Comparison of ENCODE assay signal across 25 cellular contexts in genomic region chr11:101083334-101083733, GRCh38. TPM values are rescaled to one million over a fixed set of nuclear protein-coding genes. Genes with fewer than 3 reads are reported as not detected.
"Had no signal": no experiment of that assay in that cellular context is flagged by ENCODE, and none has a peak within 500 bp of the region (broad histone marks: within the 10 kb centered on the region; RNA-seq: fewer than 3 reads in every experiment).

No MANE protein-coding gene starts in this region.

- H3K27me3 Mint-ChIP-seq: activated CD4-positive, alpha-beta memory T cell treated with anti-CD3 and anti-CD28 coated beads, Interleukin-2, amount 10 ng/mL, durations not matched to agents 7 days and 5 days; activated CD4-positive, alpha-beta T cell treated with anti-CD3 and anti-CD28 coated beads, Interleukin-2, amount 10 ng/mL, durations not matched to agents 7 days and 5 days; activated T-cell treated with anti-CD3 and anti-CD28 coated beads, Interleukin-2, amount 50 U/mL, for 24 hours; natural killer cell treated with Interleukin-12 subunit alpha and Interleukin-12 subunit beta and Interleukin-15 and Interleukin-18, amount 100 ng/mL, for 72 hours had no signal

- H3K4me1 Mint-ChIP-seq: activated CD4-positive, alpha-beta memory T cell treated with anti-CD3 and anti-CD28 coated beads, Interleukin-2, amount 10 ng/mL, durations not matched to agents 7 days and 5 days; activated CD4-positive, alpha-beta T cell treated with anti-CD3 and anti-CD28 coated beads, Interleukin-2, amount 10 ng/mL, durations not matched to agents 7 days and 5 days had no signal

- H3K9me3 ChIP-seq: mucosa of descending colon, testis, transverse colon had no signal

- ATAC-seq: esophagus mucosa; heart right ventricle; left lung; mucosa of descending colon; natural killer cell treated with Interleukin-12 subunit alpha and Interleukin-12 subunit beta and Interleukin-15 and Interleukin-18, amount 100 ng/mL, for 72 hours; sciatic nerve; stimulated activated naive CD8-positive, alpha-beta T cell treated with anti-CD3 and anti-CD28 coated beads, Interleukin-15, Interleukin-2, amounts not matched to agents 100 U/mL and 50 U/mL, for 24 hours had no signal

- DNase-seq: activated CD4-positive, alpha-beta memory T cell treated with anti-CD3 and anti-CD28 coated beads, Interleukin-2, amount 10 ng/mL, durations not matched to agents 7 days and 5 days; activated CD4-positive, alpha-beta T cell treated with anti-CD3 and anti-CD28 coated beads, Interleukin-2, amount 10 ng/mL, durations not matched to agents 7 days and 5 days; activated CD4-positive, CD25-positive, alpha-beta regulatory T cell treated with anti-CD3 and anti-CD28 coated beads, Interleukin-2, amount 50 U/mL, for 72 hours; activated CD8-positive, alpha-beta memory T cell treated with anti-CD3 and anti-CD28 coated beads, Interleukin-2, amount 50 U/mL, for 48 hours; activated gamma-delta T cell treated with Interleukin-2 at 50 U/mL for 16 hours; activated naive CD4-positive, alpha-beta T cell treated with anti-CD3 and anti-CD28 coated beads, Interleukin-2, amount 50 U/mL, for 16 hours; activated T-cell treated with anti-CD3 and anti-CD28 coated beads, Interleukin-2, amount 50 U/mL, for 24 hours; amygdala; central memory CD4-positive, alpha-beta T cell; foreskin fibroblast; heart right ventricle; left lung; mucosa of descending colon; stimulated activated CD4-positive, alpha-beta T cell treated with anti-CD3 and anti-CD28 coated beads, Interleukin-12 subunit alpha, Interleukin-12 subunit beta, amount 100 ng/mL, for 4 hours; stimulated activated CD4-positive, alpha-beta T cell treated with anti-CD3 and anti-CD28 coated beads, Interleukin-4, amount 100 ng/mL, for 1 hour; stimulated activated naive CD8-positive, alpha-beta T cell treated with anti-CD3 and anti-CD28 coated beads, Interleukin-15, Interleukin-2, amounts not matched to agents 100 U/mL and 50 U/mL, for 24 hours; testis; transverse colon had no signal

- H3K36me3 ChIP-seq: left lung, transverse colon had no signal

- H3K4me3 Mint-ChIP-seq: activated CD4-positive, alpha-beta memory T cell treated with anti-CD3 and anti-CD28 coated beads, Interleukin-2, amount 10 ng/mL, durations not matched to agents 7 days and 5 days; activated CD4-positive, alpha-beta T cell treated with anti-CD3 and anti-CD28 coated beads, Interleukin-2, amount 10 ng/mL, durations not matched to agents 7 days and 5 days; activated T-cell treated with anti-CD3 and anti-CD28 coated beads, Interleukin-2, amount 50 U/mL, for 24 hours; natural killer cell treated with Interleukin-12 subunit alpha and Interleukin-12 subunit beta and Interleukin-15 and Interleukin-18, amount 100 ng/mL, for 72 hours; T-helper 2 cell treated with Interferon-gamma antibody and Interleukin-4, amounts not matched to agents 5 μg/mL and 100 μg/mL, for 36 hours had no signal

- H3K27me3 ChIP-seq: heart right ventricle, left lung, testis, transverse colon had no signal

- H3K4me3 ChIP-seq: heart right ventricle, left lung, lung, mucosa of descending colon, skin epidermis, testis, transverse colon had no signal

- H3K27ac Mint-ChIP-seq: activated CD4-positive, alpha-beta memory T cell treated with anti-CD3 and anti-CD28 coated beads, Interleukin-2, amount 10 ng/mL, durations not matched to agents 7 days and 5 days; activated CD4-positive, alpha-beta T cell treated with anti-CD3 and anti-CD28 coated beads, Interleukin-2, amount 10 ng/mL, durations not matched to agents 7 days and 5 days; activated T-cell treated with anti-CD3 and anti-CD28 coated beads, Interleukin-2, amount 50 U/mL, for 24 hours; natural killer cell treated with Interleukin-12 subunit alpha and Interleukin-12 subunit beta and Interleukin-15 and Interleukin-18, amount 100 ng/mL, for 72 hours; T-helper 2 cell treated with Interferon-gamma antibody and Interleukin-4, amounts not matched to agents 5 μg/mL and 100 μg/mL, for 36 hours had no signal

- H3K27ac ChIP-seq: heart right ventricle, left lung, skin epidermis, testis, transverse colon had no signal

- H3K36me3 Mint-ChIP-seq: natural killer cell treated with Interleukin-12 subunit alpha and Interleukin-12 subunit beta and Interleukin-15 and Interleukin-18, amount 100 ng/mL, for 72 hours had no signal

- H3K4me1 ChIP-seq: heart right ventricle, left lung, testis, transverse colon had no signal

RNA-seq across cellular contexts. Expression of gene PGR, which starts 46.3 kb away (rescaled TPM):
- total RNA-seq: activated CD4-positive, alpha-beta memory T cell treated with anti-CD3 and anti-CD28 coated beads, Interleukin-2, amount 10 ng/mL, durations not matched to agents 7 days and 5 days; activated CD4-positive, alpha-beta T cell treated with anti-CD3 and anti-CD28 coated beads, Interleukin-2, amount 10 ng/mL, durations not matched to agents 7 days and 5 days; myocyte; natural killer cell treated with Interleukin-12 subunit alpha and Interleukin-12 subunit beta and Interleukin-15 and Interleukin-18, amount 100 ng/mL, for 72 hours had no signal
